ENCODE assay signal across 1 cellular context in the genomic region with DNA sequence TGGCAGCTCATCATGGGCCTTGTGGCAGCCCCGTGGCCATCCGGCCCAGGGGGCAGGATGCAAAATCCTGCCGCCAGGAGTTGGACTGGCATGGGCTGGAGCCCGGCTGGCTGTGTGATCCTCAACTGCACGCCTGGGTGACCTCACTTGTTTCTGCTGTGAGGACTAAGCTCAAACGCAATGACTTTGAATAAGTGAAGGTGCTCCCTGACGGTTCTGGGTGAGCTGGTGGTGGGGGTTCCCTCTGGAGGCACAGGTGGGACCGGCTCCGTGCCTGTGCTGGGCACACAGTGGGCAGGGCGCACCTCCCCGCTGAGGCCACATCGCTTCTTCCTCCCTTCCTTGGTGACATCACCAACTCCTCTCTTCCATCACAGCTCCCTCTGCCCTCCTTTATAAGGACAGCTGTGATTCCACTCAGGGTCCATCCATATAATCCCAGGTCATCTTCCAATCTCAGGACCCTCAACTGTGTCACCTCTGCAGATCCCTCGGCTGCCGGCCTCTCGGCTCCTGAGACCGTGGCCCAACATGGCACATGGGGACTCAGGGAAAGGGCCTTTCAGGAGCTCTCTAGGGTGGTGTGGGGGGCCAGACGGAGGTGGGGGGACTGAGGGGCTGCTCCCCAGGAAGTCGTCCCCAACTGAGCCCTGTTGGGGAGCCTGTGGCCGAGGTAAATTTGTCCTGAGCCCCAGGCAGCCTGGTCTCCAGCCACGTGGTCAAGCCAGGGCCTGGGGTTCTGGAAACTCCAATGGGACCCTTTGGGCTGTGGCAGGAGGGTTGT.
TF ChIP-seq lines count a peak whose summit lies in the region.

No MANE protein-coding gene starts in this region.

TF ChIP-seq in H1, 55 proteins besides CTCF, POLR2A, EP300 and RAD21 (continued from another document):
- TF ChIP-seq SIRT6 (IDR thresholded peaks at IDR 0.05; ENCODE audit: low read length) (no peak), SP4 (IDR thresholded peaks at IDR 0.05; ENCODE audit: low read length) (no peak)
